28 cellular contexts compared by ENCODE assay signal in the genomic region with DNA sequence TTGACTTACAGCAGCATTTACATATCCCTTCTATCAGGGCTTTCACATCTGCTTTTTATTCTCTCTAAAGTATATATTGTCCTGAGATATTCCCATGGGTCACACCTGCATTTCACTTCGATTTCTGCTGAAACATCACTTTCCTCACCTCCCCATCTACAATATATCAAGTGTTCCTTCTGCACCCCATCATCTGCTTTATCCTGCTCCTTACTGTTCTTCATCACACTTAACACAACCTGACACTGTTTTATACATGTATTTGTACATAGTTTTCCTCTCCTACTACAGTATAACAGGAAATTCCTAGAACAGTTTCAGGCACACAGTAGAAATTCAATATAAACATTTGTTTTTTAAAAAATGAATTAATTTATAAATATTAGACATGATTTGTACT.
"Had no signal": no experiment of that assay in that cellular context is flagged by ENCODE, and none has a peak within 500 bp of the region (broad histone marks: within the 10 kb centered on the region; RNA-seq: fewer than 3 reads in every experiment).

No MANE protein-coding gene starts in this region.

- H2AFZ ChIP-seq: neural progenitor cell, parathyroid adenoma had no signal

- H3K79me2 ChIP-seq: parathyroid adenoma had no signal

- DNase-seq: natural killer cell; occipital lobe; ovary; posterior cingulate gyrus; psoas muscle; right cardiac atrium; spleen; stimulated activated CD4-positive, alpha-beta T cell treated with anti-CD3 and anti-CD28 coated beads, Interleukin-12 subunit alpha, Interleukin-12 subunit beta, amount 100 ng/mL, for 4 hours; stimulated activated CD4-positive, alpha-beta T cell treated with anti-CD3 and anti-CD28 coated beads, Interleukin-1b, Interleukin-23, amount 100 ng/mL, for 48 hours; stimulated activated CD4-positive, alpha-beta T cell treated with anti-CD3 and anti-CD28 coated beads, Interleukin-4, amount 100 ng/mL, for 1 hour; stimulated activated CD4-positive, alpha-beta T cell treated with anti-CD3 and anti-CD28 coated beads, Interleukin-4, amount 100 ng/mL, for 4 hours; stimulated activated CD8-positive, alpha-beta memory T cell treated with anti-CD3 and anti-CD28 coated beads, Interleukin-4, amount 100 ng/mL, for 48 hours; stimulated activated naive CD4-positive, alpha-beta T cell; stimulated activated naive CD8-positive, alpha-beta T cell treated with anti-CD3 and anti-CD28 coated beads, Interleukin-15, amount 100 ng/mL, for 72 hours; stimulated activated naive CD8-positive, alpha-beta T cell treated with anti-CD3 and anti-CD28 coated beads, Interleukin-15, Interleukin-2, amounts not matched to agents 100 U/mL and 50 U/mL, for 24 hours; substantia nigra; testis; tibial artery; transverse colon; upper lobe of right lung; uterus had no signal

- H3K4me3 ChIP-seq: neural progenitor cell, ovary, psoas muscle, skin epidermis, smooth muscle cell, spleen, suprapubic skin, testis, tibial artery, transverse colon, upper lobe of right lung, uterus had no signal

- H3K27ac ChIP-seq: neural progenitor cell, ovary, parathyroid adenoma, psoas muscle, skin epidermis, spleen, suprapubic skin, testis, tibial artery, transverse colon, upper lobe of right lung, uterus had no signal

- H3K4me1 ChIP-seq: neural progenitor cell, parathyroid adenoma, psoas muscle, spleen, suprapubic skin, testis, tibial artery, transverse colon, upper lobe of right lung, uterus had no signal

- H3K9ac ChIP-seq: neural progenitor cell, parathyroid adenoma had no signal

- H3K36me3 ChIP-seq: neural progenitor cell, ovary, spleen, suprapubic skin, tibial artery, transverse colon, upper lobe of right lung, uterus had no signal

- ATAC-seq: natural killer cell; psoas muscle; right cardiac atrium; sciatic nerve; stimulated activated memory B cell treated with anti-CD40 and anti-IgM and Interleukin-4, amounts not matched to agents 10 μg/mL and 1 μg/mL and 100 μg/mL, for 72 hours; stimulated activated naive CD8-positive, alpha-beta T cell treated with anti-CD3 and anti-CD28 coated beads, Interleukin-15, amount 100 ng/mL, for 72 hours; stimulated activated naive CD8-positive, alpha-beta T cell treated with anti-CD3 and anti-CD28 coated beads, Interleukin-15, Interleukin-2, amounts not matched to agents 100 U/mL and 50 U/mL, for 24 hours; upper lobe of right lung had no signal

- H3K9me3 ChIP-seq: ovary, suprapubic skin, testis, transverse colon, upper lobe of right lung, uterus had no signal

- H3K27me3 ChIP-seq: neural progenitor cell, ovary, spleen, suprapubic skin, testis, tibial artery, transverse colon, upper lobe of right lung, uterus had no signal

- H3K4me2 ChIP-seq: neural progenitor cell, smooth muscle cell had no signal
